ENCODE assay signal across 11 cellular contexts in the genomic region with DNA sequence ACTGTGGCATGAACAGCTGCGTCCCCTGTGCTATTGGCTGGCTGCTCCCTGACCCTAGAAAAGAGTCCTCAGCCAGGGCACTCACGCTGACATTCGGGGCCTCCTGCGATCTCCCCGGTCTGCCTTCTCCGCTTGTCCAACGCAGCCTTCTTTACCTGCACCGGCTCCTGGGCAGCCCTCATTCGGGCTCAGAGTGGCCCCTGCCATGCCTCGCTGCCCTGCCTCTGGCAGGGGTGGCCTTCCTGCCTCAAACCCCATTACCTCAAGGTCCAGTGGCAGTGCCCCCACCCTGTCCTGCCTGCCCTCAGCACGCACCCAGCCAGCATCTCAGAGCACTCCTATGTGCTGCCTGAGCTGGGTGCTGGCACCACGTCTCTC.
DNase-seq lines count a peak whose midpoint lies in the region; ATAC-seq, FAIRE-seq and TF ChIP-seq lines count a peak whose summit lies in the region.
"Had no signal": no experiment of that assay in that cellular context is flagged by ENCODE, and none has a peak within 500 bp of the region (broad histone marks: within the 10 kb centered on the region; RNA-seq: fewer than 3 reads in every experiment).

No MANE protein-coding gene starts in this region.

- no peak overlapping the region for H3K9ac ChIP-seq in HepG2 (ENCODE audit: insufficient read depth, low read depth, low read length)
- no peak overlapping the region for H3K9ac ChIP-seq in rectal smooth muscle tissue (ENCODE audit: low read length)

- no peaks in the 10 kb centered on the region for H3K9me3 ChIP-seq in HepG2 (ENCODE audit: low read length)
- H3K9me3 ChIP-seq in right lobe of liver: no peaks in the 10 kb centered on the region
- H3K9me3 ChIP-seq in esophagus squamous epithelium: no peaks in the 10 kb centered on the region

- H3K4me1 ChIP-seq in HepG2 (ENCODE audit: insufficient read depth, low read length) (peaks cover 28% of the 10 kb centered on the region), right lobe of liver (peaks cover 0 to 14% (median 2%) of the 10 kb centered on the region in 4 donors), esophagus squamous epithelium (peaks cover 31 to 88% (median 55%) of the 10 kb centered on the region in 3 donors), rectal smooth muscle tissue (ENCODE audit: control insufficient read depth, insufficient read depth, low read length) (peaks cover 30% of the 10 kb centered on the region)

- ATAC-seq in HepG2 (peak; percentile 13), right lobe of liver (no peak), HG03378 (IDR thresholded peaks at IDR 0.05; ENCODE audit: unreplicated experiment) (no peak), GM19455 (IDR thresholded peaks at IDR 0.05; ENCODE audit: unreplicated experiment) (no peak)

- in situ Hi-C loops in HepG2 (cut with HindIII; ENCODE audit: extremely low pct_ligation_motif_present, low pct_unique_long_range_greater_than_20kb): no loop called here
- in situ Hi-C loops in GM13976 (cut with MboI; ENCODE audit: low sequenced_read_pairs, unreplicated experiment): no loop called here

- TF ChIP-seq EP300 in HepG2 (IDR thresholded peaks at IDR 0.05; ENCODE audit: low read depth in 2 of 2, low read length in 2 of 2) (no peak), HepG2 (CRISPR knock-in tag; IDR thresholded peaks at IDR 0.05; ENCODE audit: borderline replicate concordance) (no peak)

- H3K36me3 ChIP-seq in HepG2 (replicated peaks in 1 of 2; ENCODE audit: control insufficient read depth in 1 of 2, insufficient read depth in 2 of 2, low read length in 2 of 2) (no peaks in the 10 kb centered on the region), right lobe of liver (peaks cover 0 to 8% (median 0%) of the 10 kb centered on the region in 4 donors), esophagus squamous epithelium (no peaks in the 10 kb centered on the region), rectal smooth muscle tissue (ENCODE audit: control insufficient read depth, insufficient read depth, low read length) (no peaks in the 10 kb centered on the region)

- intact Hi-C loops in HepG2 (cut with micrococcal nuclease; ENCODE audit: unreplicated experiment): no loop called here
- intact Hi-C loops in right lobe of liver (cut with DNase I): loop anchor here in 1 of 2 donors (10.0 kb wide), 1 partner anchor 114 kb away; no protein-coding TSS in a partner anchor
- intact Hi-C loops in esophagus squamous epithelium (cut with DNase I): no loop called here

- no peak overlapping the region for H3K27ac ChIP-seq in HepG2 (ENCODE audit: extremely low read length, insufficient read depth, low read length)
- H3K27ac ChIP-seq in right lobe of liver: peak overlapping the region in 1 of 3 donors; percentile 5
- peak overlapping the region in 3 of 4 donors; percentile 34 to 72 (median 69) for H3K27ac ChIP-seq in esophagus squamous epithelium
- peak overlapping the region; percentile 85 for H3K27ac ChIP-seq in rectal smooth muscle tissue (ENCODE audit: low read depth, low read length)

- CTCF ChIA-PET in HepG2 (lab: Yijun Ruan, JAX; ENCODE audit: low intra/inter-chr PET ratio, low total read pairs): no interaction called here

- TF ChIP-seq POLR2A in HepG2 (IDR thresholded peaks at IDR 0.05; ENCODE audit: insufficient read depth in 1 of 2, low read depth in 2 of 2, low read length in 2 of 2): no peak
- TF ChIP-seq POLR2A in right lobe of liver (IDR thresholded peaks at IDR 0.05): no peak
- TF ChIP-seq POLR2A in esophagus squamous epithelium (IDR thresholded peaks at IDR 0.05): no peak

- no peak overlapping the region for H3K4me3 ChIP-seq in HepG2 (replicated peaks in 1 of 3; ENCODE audit: insufficient read depth in 1 of 3, low read depth in 2 of 3, low read length in 3 of 3)
- H3K4me3 ChIP-seq in right lobe of liver: no peak overlapping the region
- H3K4me3 ChIP-seq in esophagus squamous epithelium: no peak overlapping the region
- H3K4me3 ChIP-seq in rectal smooth muscle tissue (ENCODE audit: low read length): no peak overlapping the region

- no peak for FAIRE-seq in HepG2 (lab: Jason Lieb, UNC)
- FAIRE-seq: RCC 7860 had no signal

- TF ChIP-seq CTCF in HepG2 (CRISPR knock-in tag; IDR thresholded peaks at IDR 0.05) (no peak), right lobe of liver (IDR thresholded peaks at IDR 0.05) (no peak), esophagus squamous epithelium (IDR thresholded peaks at IDR 0.05) (no peak), GM13976 (IDR thresholded peaks at IDR 0.05; ENCODE audit: borderline replicate concordance, control extremely low read depth, extremely low read depth, insufficient read depth, missing control alignments) (no peak)

- H4K20me1 ChIP-seq in HepG2 (ENCODE audit: insufficient read depth, low read length): no peaks in the 10 kb centered on the region

- BruUV-seq in HepG2 (replicated peaks; lab: Mats Ljungman, UMichigan): no TSS peak

- DNase-seq in HepG2 (ENCODE audit: low spot score): no peak
- no peak for DNase-seq in right lobe of liver
- no peak for DNase-seq in esophagus squamous epithelium (lab: John Stamatoyannopoulos, UW)
- no peak for DNase-seq in NCI-H1048 (lab: John Stamatoyannopoulos, UW)
- no peak for DNase-seq in GM13976 (ENCODE audit: low spot score)
- DNase-seq: islet precursor cell, NCI-H524 had no signal

- no peaks in the 10 kb centered on the region for H3K79me2 ChIP-seq in HepG2 (ENCODE audit: insufficient read depth, low read length)

- POLR2A ChIA-PET in HepG2 (lab: Yijun Ruan, JAX): no interaction called here

- no peak overlapping the region for H3K4me2 ChIP-seq in HepG2 (ENCODE audit: low read depth, low read length)

- H3K27me3 ChIP-seq in HepG2 (ENCODE audit: control insufficient read depth in 1 of 2, insufficient read depth in 2 of 2, low read length in 2 of 2) (0 out of 5 replicates have a peak, but pooled peaks cover 3 to 8% of the 10 kb centered on the region in 2 experiments), right lobe of liver (no peaks in the 10 kb centered on the region), esophagus squamous epithelium (no peaks in the 10 kb centered on the region), rectal smooth muscle tissue (ENCODE audit: control insufficient read depth, insufficient read depth, low read length) (no peaks in the 10 kb centered on the region)

- no peak overlapping the region for H2AFZ ChIP-seq in HepG2 (ENCODE audit: low read length)

- WGBS in HepG2 (ENCODE audit: low lambda C conversion rate): 82% methylated on average over 11 of the region's 12 CpGs
- WGBS in right lobe of liver (ENCODE audit: insufficient coverage, low coverage, low lambda C conversion rate, missing lambda C conversion rate): 60% methylated on average over 1 of the region's 12 CpGs
- WGBS in esophagus squamous epithelium, 2 donors: 69 to 89% methylated on average over 9 to 10 of the region's 12 CpGs

- TF ChIP-seq RAD21 in HepG2 (CRISPR knock-in tag; IDR thresholded peaks at IDR 0.05): no peak

TF ChIP-seq in HepG2, 621 proteins besides CTCF, POLR2A, EP300 and RAD21 (continues in another document):
- no peak for TF ChIP-seq HNF1A (IDR thresholded peaks at IDR 0.05; ENCODE audit: low read depth)
- TF ChIP-seq HNF1A (CRISPR knock-in tag; IDR thresholded peaks at IDR 0.05; ENCODE audit: borderline replicate concordance): no peak
- 0 out of 2 replicates have a peak, but pooled peaks have one; percentile 18 for TF ChIP-seq FOXO4 (CRISPR knock-in tag; conservative IDR thresholded peaks at IDR 0.05)
